ENCODE assay signal across 1 cellular context in genomic region chr5:14696057-14696456, GRCh38.
TF ChIP-seq lines count a peak whose summit lies in the region.

No MANE protein-coding gene starts in this region.

TF ChIP-seq in WTC11, 78 proteins besides CTCF, POLR2A, EP300 and RAD21 (continued from another document):
- TF ChIP-seq, protein P1, sequence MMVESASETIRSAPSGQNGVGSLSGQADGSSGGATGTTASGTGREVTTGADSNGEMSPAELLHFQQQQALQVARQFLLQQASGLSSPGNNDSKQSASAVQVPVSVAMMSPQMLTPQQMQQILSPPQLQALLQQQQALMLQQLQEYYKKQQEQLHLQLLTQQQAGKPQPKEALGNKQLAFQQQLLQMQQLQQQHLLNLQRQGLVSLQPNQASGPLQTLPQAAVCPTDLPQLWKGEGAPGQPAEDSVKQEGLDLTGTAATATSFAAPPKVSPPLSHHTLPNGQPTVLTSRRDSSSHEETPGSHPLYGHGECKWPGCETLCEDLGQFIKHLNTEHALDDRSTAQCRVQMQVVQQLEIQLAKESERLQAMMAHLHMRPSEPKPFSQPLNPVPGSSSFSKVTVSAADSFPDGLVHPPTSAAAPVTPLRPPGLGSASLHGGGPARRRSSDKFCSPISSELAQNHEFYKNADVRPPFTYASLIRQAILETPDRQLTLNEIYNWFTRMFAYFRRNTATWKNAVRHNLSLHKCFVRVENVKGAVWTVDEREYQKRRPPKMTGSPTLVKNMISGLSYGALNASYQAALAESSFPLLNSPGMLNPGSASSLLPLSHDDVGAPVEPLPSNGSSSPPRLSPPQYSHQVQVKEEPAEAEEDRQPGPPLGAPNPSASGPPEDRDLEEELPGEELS (CRISPR knock-in tag; IDR thresholded peaks at IDR 0.05) = no peak
- TF ChIP-seq ZSCAN18 (CRISPR knock-in tag; IDR thresholded peaks at IDR 0.05) (no peak), ZBTB21 (CRISPR knock-in tag; IDR thresholded peaks at IDR 0.05; ENCODE audit: borderline replicate concordance) (no peak), FOXP1 (CRISPR knock-in tag; IDR thresholded peaks at IDR 0.05; ENCODE audit: borderline replicate concordance) (no peak), JAZF1 (CRISPR knock-in tag; IDR thresholded peaks at IDR 0.05) (no peak)
- TF ChIP-seq, protein P2, sequence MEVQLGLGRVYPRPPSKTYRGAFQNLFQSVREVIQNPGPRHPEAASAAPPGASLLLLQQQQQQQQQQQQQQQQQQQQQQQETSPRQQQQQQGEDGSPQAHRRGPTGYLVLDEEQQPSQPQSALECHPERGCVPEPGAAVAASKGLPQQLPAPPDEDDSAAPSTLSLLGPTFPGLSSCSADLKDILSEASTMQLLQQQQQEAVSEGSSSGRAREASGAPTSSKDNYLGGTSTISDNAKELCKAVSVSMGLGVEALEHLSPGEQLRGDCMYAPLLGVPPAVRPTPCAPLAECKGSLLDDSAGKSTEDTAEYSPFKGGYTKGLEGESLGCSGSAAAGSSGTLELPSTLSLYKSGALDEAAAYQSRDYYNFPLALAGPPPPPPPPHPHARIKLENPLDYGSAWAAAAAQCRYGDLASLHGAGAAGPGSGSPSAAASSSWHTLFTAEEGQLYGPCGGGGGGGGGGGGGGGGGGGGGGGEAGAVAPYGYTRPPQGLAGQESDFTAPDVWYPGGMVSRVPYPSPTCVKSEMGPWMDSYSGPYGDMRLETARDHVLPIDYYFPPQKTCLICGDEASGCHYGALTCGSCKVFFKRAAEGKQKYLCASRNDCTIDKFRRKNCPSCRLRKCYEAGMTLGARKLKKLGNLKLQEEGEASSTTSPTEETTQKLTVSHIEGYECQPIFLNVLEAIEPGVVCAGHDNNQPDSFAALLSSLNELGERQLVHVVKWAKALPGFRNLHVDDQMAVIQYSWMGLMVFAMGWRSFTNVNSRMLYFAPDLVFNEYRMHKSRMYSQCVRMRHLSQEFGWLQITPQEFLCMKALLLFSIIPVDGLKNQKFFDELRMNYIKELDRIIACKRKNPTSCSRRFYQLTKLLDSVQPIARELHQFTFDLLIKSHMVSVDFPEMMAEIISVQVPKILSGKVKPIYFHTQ (CRISPR knock-in tag; IDR thresholded peaks at IDR 0.05) = no peak
